ENCODE assay signal across 19 cellular contexts in the genomic region with DNA sequence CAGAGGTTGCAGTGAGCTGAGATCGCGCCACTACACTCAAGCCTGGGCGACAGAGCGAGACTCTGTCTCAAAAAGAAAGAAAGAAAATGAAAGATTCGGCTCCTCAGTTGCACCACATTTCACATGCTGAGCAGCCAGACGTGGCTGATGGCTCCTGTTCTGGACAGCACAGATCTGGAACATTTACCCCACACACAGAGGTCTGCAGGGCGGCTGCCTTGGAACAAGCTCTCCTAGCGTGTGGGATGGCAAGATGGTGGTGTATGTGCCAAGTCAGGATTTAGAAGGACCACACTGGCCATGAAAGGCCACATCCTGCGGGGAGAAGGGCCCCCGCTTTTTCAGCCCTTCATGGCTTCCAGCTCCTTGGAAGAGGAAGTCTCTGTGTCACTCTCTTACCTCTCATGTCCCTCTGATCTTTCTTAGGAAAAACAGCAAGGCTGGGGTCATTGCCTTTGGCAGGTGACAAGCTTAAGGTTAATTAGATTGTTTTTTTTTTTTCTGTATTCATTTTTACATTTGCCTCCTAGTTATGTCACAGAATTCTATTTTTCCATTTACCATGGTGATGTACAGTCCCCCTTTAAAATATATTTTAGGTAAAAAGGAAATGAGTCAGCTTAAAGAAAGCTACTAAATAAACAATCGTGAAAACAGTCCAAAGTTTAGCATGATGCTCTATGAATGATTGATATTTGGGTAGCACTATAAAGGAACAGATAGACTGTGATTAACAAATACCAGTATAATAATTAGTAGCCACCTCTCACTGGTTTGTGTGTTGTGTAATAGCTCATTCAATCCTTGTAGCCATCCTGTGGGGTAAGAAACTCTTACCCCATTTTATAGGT.
DNase-seq lines count a peak whose midpoint lies in the region; ATAC-seq and TF ChIP-seq lines count a peak whose summit lies in the region.
"Had no signal": no experiment of that assay in that cellular context is flagged by ENCODE, and none has a peak within 500 bp of the region (broad histone marks: within the 10 kb centered on the region; RNA-seq: fewer than 3 reads in every experiment).

No MANE protein-coding gene starts in this region.

- H3K4me3 ChIP-seq in CD4-positive, CD25-positive, alpha-beta regulatory T cell (ENCODE audit: low read depth, low read length) = no peak overlapping the region
- no peak overlapping the region for H3K4me3 ChIP-seq in adipocyte (ENCODE audit: low read length)
- H3K4me3 ChIP-seq in GM23338 = no peak overlapping the region
- H3K4me3 ChIP-seq: heart right ventricle, psoas muscle, tibial artery had no signal

- no peaks in the 10 kb centered on the region for H3K9me2 ChIP-seq in GM23338 (ENCODE audit: insufficient read depth)

- H3K9me3 Mint-ChIP-seq in CD4-positive, CD25-positive, alpha-beta regulatory T cell = no peaks in the 10 kb centered on the region
- no peaks in the 10 kb centered on the region; the same call in 1 of the 3 replicates for H3K9me3 Mint-ChIP-seq in GM23338
- H3K9me3 Mint-ChIP-seq: activated naive CD4-positive, alpha-beta T cell treated with anti-CD3 and anti-CD28 coated beads for 36 hours had no signal

- H3K4me1 Mint-ChIP-seq in CD4-positive, CD25-positive, alpha-beta regulatory T cell = peaks cover 0 to 10% (median under 1%) of the 10 kb centered on the region in 4 donors
- H3K4me1 Mint-ChIP-seq in GM23338 = peaks cover 4% of the 10 kb centered on the region

- peaks cover 14% of the 10 kb centered on the region for H3K36me3 ChIP-seq in CD4-positive, CD25-positive, alpha-beta regulatory T cell (ENCODE audit: control insufficient read depth, insufficient read depth, low read length)
- H3K36me3 ChIP-seq in adipocyte (ENCODE audit: control insufficient read depth, insufficient read depth, low read length, severe bottlenecking) (peaks cover 11% of the 10 kb centered on the region), GM23338 (ENCODE audit: insufficient read depth) (no peaks in the 10 kb centered on the region)

- ATAC-seq in CD4-positive, CD25-positive, alpha-beta regulatory T cell (ENCODE audit: low read depth in 2 of 2) = no peak
- ATAC-seq in HG03520 (IDR thresholded peaks at IDR 0.05; ENCODE audit: unreplicated experiment) (no peak), GM23338 (no peak)
- ATAC-seq: heart right ventricle, left colon, psoas muscle had no signal

- H3K27me3 ChIP-seq in CD4-positive, CD25-positive, alpha-beta regulatory T cell (ENCODE audit: control insufficient read depth, insufficient read depth, low read length) = no peaks in the 10 kb centered on the region
- H3K27me3 ChIP-seq in adipocyte (replicated peaks; ENCODE audit: control insufficient read depth, insufficient read depth, low read length) (no peaks in the 10 kb centered on the region), GM23338 (ENCODE audit: insufficient read depth) (no peaks in the 10 kb centered on the region)
- H3K27me3 ChIP-seq: heart right ventricle, tibial artery had no signal

- no peaks in the 10 kb centered on the region for H3K79me2 ChIP-seq in GM23338 (replicated peaks; ENCODE audit: insufficient read depth)

- no peaks in the 10 kb centered on the region for H3K27me3 Mint-ChIP-seq in CD4-positive, CD25-positive, alpha-beta regulatory T cell
- peaks cover 4% of the 10 kb centered on the region for H3K27me3 Mint-ChIP-seq in GM23338 (ENCODE audit: insufficient read depth, low read depth, poor library complexity)

- H3K4me3 Mint-ChIP-seq in CD4-positive, CD25-positive, alpha-beta regulatory T cell = no peak overlapping the region
- H3K4me3 Mint-ChIP-seq in GM23338 = no peak overlapping the region
- H3K4me3 Mint-ChIP-seq: activated naive CD4-positive, alpha-beta T cell treated with anti-CD3 and anti-CD28 coated beads for 36 hours had no signal

- no peak overlapping the region for H2AFZ ChIP-seq in GM23338

- no peak overlapping the region for H3K27ac ChIP-seq in CD4-positive, CD25-positive, alpha-beta regulatory T cell (ENCODE audit: insufficient read depth, low read length, poor library complexity, severe bottlenecking)
- H3K27ac ChIP-seq in GM23338 (ENCODE audit: low read depth) = no peak overlapping the region
- H3K27ac ChIP-seq: heart right ventricle, psoas muscle, tibial artery, VCaP had no signal

- DNase-seq in CD4-positive, CD25-positive, alpha-beta regulatory T cell = no peak
- DNase-seq in HT-29 (ENCODE audit: low spot score) = peak; percentile 34
- peak; percentile 19 for DNase-seq in adipocyte (ENCODE audit: low read depth)
- peak; percentile 26 for DNase-seq in iris pigment epithelial cell (ENCODE audit: low read depth)
- DNase-seq in NCI-H2029 treated with DMSO at 0.1 percent for 48 hours (lab: John Stamatoyannopoulos, UW) = no peak
- no peak for DNase-seq in amniotic stem cell (lab: John Stamatoyannopoulos, UW)
- no peak for DNase-seq in GM23338 (ENCODE audit: low spot score)
- DNase-seq: activated naive CD4-positive, alpha-beta T cell treated with anti-CD3 and anti-CD28 coated beads for 36 hours; caudate nucleus; heart right ventricle; left colon; MV-4-11; NCI-H2171; psoas muscle; stimulated activated CD4-positive, alpha-beta T cell treated with anti-CD3 and anti-CD28 coated beads, Interleukin-1b, Interleukin-23, amount 100 ng/mL, for 48 hours; stimulated activated CD8-positive, alpha-beta memory T cell treated with anti-CD3 and anti-CD28 coated beads, Interleukin-4, amount 100 ng/mL, for 48 hours; tibial artery had no signal

- TF ChIP-seq CTCF in GM23338 (conservative IDR thresholded peaks at IDR 0.05; ENCODE audit: low read depth in 2 of 2) = no peak

- H3K36me3 Mint-ChIP-seq in CD4-positive, CD25-positive, alpha-beta regulatory T cell = peaks cover 32% of the 10 kb centered on the region
- peaks cover 2% of the 10 kb centered on the region; the same call in 1 of the 3 replicates for H3K36me3 Mint-ChIP-seq in GM23338 (ENCODE audit: low read depth)

- peak overlapping the region in 2 of 3 donors; percentile 20 to 38 for H3K27ac Mint-ChIP-seq in CD4-positive, CD25-positive, alpha-beta regulatory T cell
- H3K27ac Mint-ChIP-seq in GM23338 = no peak overlapping the region
- H3K27ac Mint-ChIP-seq: activated naive CD4-positive, alpha-beta T cell treated with anti-CD3 and anti-CD28 coated beads for 36 hours had no signal

- H3K9ac ChIP-seq in adipocyte (ENCODE audit: low read length) = no peak overlapping the region

- no peaks in the 10 kb centered on the region for H3F3A ChIP-seq in GM23338 (replicated peaks; ENCODE audit: low read depth)

- no peaks in the 10 kb centered on the region for H3K9me3 ChIP-seq in CD4-positive, CD25-positive, alpha-beta regulatory T cell (ENCODE audit: control insufficient read depth in 2 of 2, low read length in 2 of 2)
- H3K9me3 ChIP-seq in adipocyte (ENCODE audit: control insufficient read depth, low read length) = no peaks in the 10 kb centered on the region
- H3K9me3 ChIP-seq: heart right ventricle, psoas muscle, tibial artery had no signal

- H3K4me1 ChIP-seq in CD4-positive, CD25-positive, alpha-beta regulatory T cell (ENCODE audit: control insufficient read depth, insufficient read depth, low read length, poor library complexity, severe bottlenecking) = no peaks in the 10 kb centered on the region
- peaks cover 14% of the 10 kb centered on the region for H3K4me1 ChIP-seq in adipocyte (ENCODE audit: control insufficient read depth, insufficient read depth, low read length)
- no peaks in the 10 kb centered on the region for H3K4me1 ChIP-seq in GM23338 (ENCODE audit: insufficient read depth)
- H3K4me1 ChIP-seq: psoas muscle had no signal

- H3K4me2 ChIP-seq in GM23338 = no peak overlapping the region

- no peaks in the 10 kb centered on the region for H4K20me1 ChIP-seq in GM23338 (replicated peaks; ENCODE audit: insufficient read depth)

TF ChIP-seq in GM23338, 12 proteins besides CTCF, POLR2A, EP300 and RAD21 (continues in another document):
- TF ChIP-seq ZNF114 (CRISPR knock-in tag; IDR thresholded peaks at IDR 0.05) = no peak
- no peak for TF ChIP-seq STAT1 (IDR thresholded peaks at IDR 0.05; ENCODE audit: unreplicated experiment)
- TF ChIP-seq CREB1 (CRISPR knock-in tag; IDR thresholded peaks at IDR 0.05; ENCODE audit: low read depth) = no peak
- TF ChIP-seq, protein P1, sequence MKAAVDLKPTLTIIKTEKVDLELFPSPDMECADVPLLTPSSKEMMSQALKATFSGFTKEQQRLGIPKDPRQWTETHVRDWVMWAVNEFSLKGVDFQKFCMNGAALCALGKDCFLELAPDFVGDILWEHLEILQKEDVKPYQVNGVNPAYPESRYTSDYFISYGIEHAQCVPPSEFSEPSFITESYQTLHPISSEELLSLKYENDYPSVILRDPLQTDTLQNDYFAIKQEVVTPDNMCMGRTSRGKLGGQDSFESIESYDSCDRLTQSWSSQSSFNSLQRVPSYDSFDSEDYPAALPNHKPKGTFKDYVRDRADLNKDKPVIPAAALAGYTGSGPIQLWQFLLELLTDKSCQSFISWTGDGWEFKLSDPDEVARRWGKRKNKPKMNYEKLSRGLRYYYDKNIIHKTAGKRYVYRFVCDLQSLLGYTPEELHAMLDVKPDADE (IDR thresholded peaks at IDR 0.05) = no peak
- TF ChIP-seq, protein P2, sequence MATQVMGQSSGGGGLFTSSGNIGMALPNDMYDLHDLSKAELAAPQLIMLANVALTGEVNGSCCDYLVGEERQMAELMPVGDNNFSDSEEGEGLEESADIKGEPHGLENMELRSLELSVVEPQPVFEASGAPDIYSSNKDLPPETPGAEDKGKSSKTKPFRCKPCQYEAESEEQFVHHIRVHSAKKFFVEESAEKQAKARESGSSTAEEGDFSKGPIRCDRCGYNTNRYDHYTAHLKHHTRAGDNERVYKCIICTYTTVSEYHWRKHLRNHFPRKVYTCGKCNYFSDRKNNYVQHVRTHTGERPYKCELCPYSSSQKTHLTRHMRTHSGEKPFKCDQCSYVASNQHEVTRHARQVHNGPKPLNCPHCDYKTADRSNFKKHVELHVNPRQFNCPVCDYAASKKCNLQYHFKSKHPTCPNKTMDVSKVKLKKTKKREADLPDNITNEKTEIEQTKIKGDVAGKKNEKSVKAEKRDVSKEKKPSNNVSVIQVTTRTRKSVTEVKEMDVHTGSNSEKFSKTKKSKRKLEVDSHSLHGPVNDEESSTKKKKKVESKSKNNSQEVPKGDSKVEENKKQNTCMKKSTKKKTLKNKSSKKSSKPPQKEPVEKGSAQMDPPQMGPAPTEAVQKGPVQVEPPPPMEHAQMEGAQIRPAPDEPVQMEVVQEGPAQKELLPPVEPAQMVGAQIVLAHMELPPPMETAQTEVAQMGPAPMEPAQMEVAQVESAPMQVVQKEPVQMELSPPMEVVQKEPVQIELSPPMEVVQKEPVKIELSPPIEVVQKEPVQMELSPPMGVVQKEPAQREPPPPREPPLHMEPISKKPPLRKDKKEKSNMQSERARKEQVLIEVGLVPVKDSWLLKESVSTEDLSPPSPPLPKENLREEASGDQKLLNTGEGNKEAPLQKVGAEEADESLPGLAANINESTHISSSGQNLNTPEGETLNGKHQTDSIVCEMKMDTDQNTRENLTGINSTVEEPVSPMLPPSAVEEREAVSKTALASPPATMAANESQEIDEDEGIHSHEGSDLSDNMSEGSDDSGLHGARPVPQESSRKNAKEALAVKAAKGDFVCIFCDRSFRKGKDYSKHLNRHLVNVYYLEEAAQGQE (IDR thresholded peaks at IDR 0.05; ENCODE audit: unreplicated experiment) = no peak

Comparison
In these comparisons a context has a peak if more than half of its experiments do, and no peak if none do; other contexts are left out.
1. DNase-seq: peak in HT-29 (single experiment), adipocyte (single experiment) and iris pigment epithelial cell (single experiment); none in CD4-positive, CD25-positive, alpha-beta regulatory T cell (0 of 3), NCI-H2029 treated with DMSO at 0.1 percent for 48 hours (single experiment), amniotic stem cell (single experiment) and GM23338 (single experiment).